8 cellular contexts compared by ENCODE assay signal in the genomic region with DNA sequence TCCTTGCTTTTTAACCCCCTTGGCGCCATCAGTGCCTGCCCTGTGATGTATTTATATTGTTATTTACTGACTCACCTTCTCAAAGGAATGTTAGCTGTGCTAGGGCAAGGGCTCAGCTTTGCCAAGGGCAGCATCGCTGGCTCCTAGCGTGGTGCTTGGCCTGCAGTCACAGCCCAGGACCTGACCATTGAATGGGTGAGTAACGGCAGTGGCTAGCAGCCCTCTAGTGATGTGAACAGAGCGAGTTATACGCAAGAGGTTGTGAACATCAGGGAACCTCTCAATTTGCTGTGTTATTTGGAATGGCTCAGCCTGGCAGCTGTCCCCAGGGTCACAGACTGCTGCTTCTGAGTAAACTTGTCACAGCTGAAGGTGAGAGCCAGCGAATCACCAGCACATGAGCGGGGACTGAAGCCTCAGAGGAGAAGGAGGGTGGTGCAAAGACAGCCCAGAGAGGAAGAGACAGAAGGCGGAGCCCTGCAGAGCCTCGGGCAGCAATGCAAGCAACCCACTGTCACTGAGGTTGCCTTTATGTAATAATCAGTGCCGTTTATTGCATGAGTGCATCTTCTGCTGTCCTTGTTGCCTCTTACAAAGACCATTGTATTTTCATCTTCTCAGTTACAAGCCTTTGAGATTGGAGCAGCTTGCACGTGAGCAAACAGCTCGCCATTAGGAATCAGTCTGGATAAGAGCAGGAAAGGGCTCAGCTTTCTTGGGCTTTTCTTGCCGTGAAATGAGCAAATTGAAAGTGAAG.
DNase-seq lines count a peak whose midpoint lies in the region; ATAC-seq, FAIRE-seq and TF ChIP-seq lines count a peak whose summit lies in the region.

No MANE protein-coding gene starts in this region.

- no peak for ATAC-seq in GM19452 (IDR thresholded peaks at IDR 0.05; ENCODE audit: unreplicated experiment)
- ATAC-seq in GM18873 (IDR thresholded peaks at IDR 0.05; ENCODE audit: low FRiP score, unreplicated experiment): no peak

- no peak overlapping the region for H3K9ac ChIP-seq in keratinocyte (ENCODE audit: control insufficient read depth, extremely low read depth, insufficient read depth, low read length)

- H3K9me1 ChIP-seq in keratinocyte (ENCODE audit: control insufficient read depth, extremely low read depth, insufficient read depth, low read length): peaks cover 4% of the 10 kb centered on the region

- FAIRE-seq in keratinocyte (lab: Jason Lieb, UNC): peak; percentile 84

- H2AFZ ChIP-seq in keratinocyte (ENCODE audit: control insufficient read depth, low read length): no peak overlapping the region

- no peaks in the 10 kb centered on the region for H4K20me1 ChIP-seq in keratinocyte (ENCODE audit: control insufficient read depth, extremely low read depth, insufficient read depth, low read length)

- no peaks in the 10 kb centered on the region for H3K27me3 ChIP-seq in keratinocyte (ENCODE audit: control insufficient read depth, extremely low read depth, insufficient read depth, low read length)

- H3K79me2 ChIP-seq in keratinocyte (ENCODE audit: control insufficient read depth, insufficient read depth, low read length): peaks cover 8% of the 10 kb centered on the region

- H3K9me3 ChIP-seq in keratinocyte (ENCODE audit: control insufficient read depth, low read depth, low read length): no peaks in the 10 kb centered on the region

- peaks cover 16% of the 10 kb centered on the region for H3K4me1 ChIP-seq in keratinocyte (ENCODE audit: control insufficient read depth, extremely low read depth, insufficient read depth, low read length)

- peak overlapping the region; percentile 85 for H3K4me2 ChIP-seq in keratinocyte (ENCODE audit: control insufficient read depth, extremely low read depth, insufficient read depth, low read depth, low read length)

- TF ChIP-seq CTCF in keratinocyte (optimal IDR thresholded peaks at IDR 0.05 in 1 of 3, IDR thresholded peaks at IDR 0.05 in 1 of 3, conservative IDR thresholded peaks at IDR 0.05 in 1 of 3; ENCODE audit: extremely low read depth in 1 of 3, insufficient read depth in 2 of 3, low read length in 3 of 3): peak in 1 of 3 experiments; percentile 5

- peak overlapping the region in 2 of 3 experiments; percentile 2 to 21 for H3K4me3 ChIP-seq in keratinocyte (ENCODE audit: control insufficient read depth in 2 of 3, extremely low read depth in 1 of 3, insufficient read depth in 2 of 3, low read depth in 1 of 3, low read length in 3 of 3)

- dilution Hi-C loops in keratinocyte (cut with MboI; ENCODE audit: extremely low pct_ligation_motif_present, low sequenced_read_pairs): no loop called here

- peak; percentile 53 for DNase-seq in A172 (ENCODE audit: low spot score)
- DNase-seq in HPDE6-E6E7 (ENCODE audit: extremely low spot score): peak; percentile 53
- peak; percentile 15 for DNase-seq in activated effector memory CD4-positive, alpha-beta T cell treated with Interleukin-2 at 50 U/mL for 16 hours
- peak; percentile 25 for DNase-seq in keratinocyte (ENCODE audit: low read depth, low spot score)
- no peak for DNase-seq in DMS153 treated with DMSO at 0.1 percent for 48 hours (lab: John Stamatoyannopoulos, UW; ENCODE audit: unreplicated experiment)
- DNase-seq in NCI-H524 treated with DMSO at 0.1 percent for 48 hours (lab: John Stamatoyannopoulos, UW): no peak

- peak overlapping the region; percentile 22 for H3K27ac ChIP-seq in keratinocyte (ENCODE audit: control insufficient read depth, insufficient read depth, low read length)

- no peaks in the 10 kb centered on the region for H3K36me3 ChIP-seq in keratinocyte (ENCODE audit: control insufficient read depth in 2 of 2, extremely low read depth in 1 of 2, insufficient read depth in 2 of 2, low read length in 2 of 2)

Comparison
In these comparisons a context has a peak if more than half of its experiments do, and no peak if none do; other contexts are left out.
1. DNase-seq: peak in A172 (single experiment), HPDE6-E6E7 (single experiment), activated effector memory CD4-positive, alpha-beta T cell treated with Interleukin-2 at 50 U/mL for 16 hours (single experiment) and keratinocyte (single experiment); none in DMS153 treated with DMSO at 0.1 percent for 48 hours (single experiment) and NCI-H524 treated with DMSO at 0.1 percent for 48 hours (single experiment).